In genomic region chr1:60911980-60912692, GRCh38 we compare ENCODE assay signal across 1 cellular context.
TF ChIP-seq lines count a peak whose summit lies in the region.

No MANE protein-coding gene starts in this region.

TF ChIP-seq in GM23338, 12 proteins besides CTCF, POLR2A, EP300 and RAD21 (continued from another document):
- peak; percentile 72; the same call in 1 of the 2 replicates for TF ChIP-seq ZNF462 (CRISPR knock-in tag; IDR thresholded peaks at IDR 0.05)
- TF ChIP-seq ETS1 (IDR thresholded peaks at IDR 0.05) = no peak
